8 cellular contexts compared by ENCODE assay signal in genomic region chr2:69643602-69644505, GRCh38. TPM values are rescaled to one million over a fixed set of nuclear protein-coding genes. Genes with fewer than 3 reads are reported as not detected.
DNase-seq lines count a peak whose midpoint lies in the region; ATAC-seq and TF ChIP-seq lines count a peak whose summit lies in the region.

AAK1 (minus strand) TSS chr2:69643739; CDS start chr2:69643040, 699 bp downstream.

- H3K27me3 ChIP-seq in heart right ventricle (no peaks in the 10 kb centered on the region), upper lobe of left lung (no peaks in the 10 kb centered on the region)

- DNase-seq in GM12865 (ENCODE audit: low read depth) = peak; percentile 95
- DNase-seq in NCI-H1694 (lab: John Stamatoyannopoulos, UW) = peak; percentile 76
- peak; percentile 68 to 93 (median 71) for DNase-seq in T-helper 1 cell
- DNase-seq in amniotic epithelial cell (ENCODE audit: low read depth) = peak; percentile 78
- DNase-seq in heart right ventricle = peak; percentile 92
- peak; percentile 96 for DNase-seq in posterior vena cava (ENCODE audit: low spot score)
- peak; percentile 92 to 98 for DNase-seq in upper lobe of left lung

- peaks cover 0 to 60% (median 45%) of the 10 kb centered on the region in 9 donors for H3K4me1 ChIP-seq in heart right ventricle
- peaks cover 32 to 59% (median 41%) of the 10 kb centered on the region in 4 donors for H3K4me1 ChIP-seq in upper lobe of left lung

- no peaks in the 10 kb centered on the region for H3K9me3 ChIP-seq in heart right ventricle
- H3K9me3 ChIP-seq in upper lobe of left lung = no peaks in the 10 kb centered on the region

- TF ChIP-seq EP300 in upper lobe of left lung (IDR thresholded peaks at IDR 0.05) = no peak

- intact Hi-C loops in heart right ventricle (cut with DNase I) = loop anchor here (5.0 to 10.0 kb wide), 8 partner anchors 33 to 82 kb away; no protein-coding TSS in a partner anchor
- intact Hi-C loops in posterior vena cava (cut with DNase I) = no loop called here

- H3K27ac ChIP-seq in heart right ventricle = peak within 1 kb of the TSS; percentile 90 to 99 (median 98)
- H3K27ac ChIP-seq in upper lobe of left lung = peak within 1 kb of the TSS; percentile 96 to 97 (median 96)

- peak; percentile 1 for TF ChIP-seq CTCF in GM12865 (IDR thresholded peaks at IDR 0.05; ENCODE audit: insufficient read depth, low read depth, low read length, missing control alignments)
- peak in 3 of 9 donors; percentile 6 to 40 (median 25) for TF ChIP-seq CTCF in heart right ventricle (IDR thresholded peaks at IDR 0.05)
- peak in 1 of 6 experiments; percentile 40 for TF ChIP-seq CTCF in upper lobe of left lung (IDR thresholded peaks at IDR 0.05)

- no peaks in the 10 kb centered on the region for H3K36me3 ChIP-seq in heart right ventricle
- no peaks in the 10 kb centered on the region for H3K36me3 ChIP-seq in upper lobe of left lung

- ATAC-seq in HG02840 (IDR thresholded peaks at IDR 0.05; ENCODE audit: low FRiP score, unreplicated experiment) (peak; percentile 41), heart right ventricle (peak; percentile 91 to 96 (median 94)), upper lobe of left lung (ENCODE audit: low FRiP score in 2 of 2) (peak; percentile 95 to 97)

- WGBS in heart right ventricle, 2 donors = 0% methylated on average over 72 to 81 of the region's 81 CpGs
- WGBS in upper lobe of left lung, 2 donors = 1% methylated on average over 20 to 50 of the region's 81 CpGs

- peak in 3 of 4 donors; percentile 44 to 93 (median 62) for TF ChIP-seq POLR2A in upper lobe of left lung (IDR thresholded peaks at IDR 0.05)

- peak within 1 kb of the TSS; percentile 71 for H3K4me3 ChIP-seq in GM12865 (ENCODE audit: low read depth, low read length)
- peak within 1 kb of the TSS; percentile 77 to 99 (median 92) for H3K4me3 ChIP-seq in heart right ventricle
- H3K4me3 ChIP-seq in upper lobe of left lung = peak within 1 kb of the TSS; percentile 85 to 96 (median 90)

RNA-seq across cellular contexts. Expression of gene AAK1, which starts in this region (rescaled TPM):
- 100 to 1,000 TPM in 7 of 10 donors, 10 to 100 TPM in 3; 70.2 to 148 (median 125) TPM for total RNA-seq in heart right ventricle
- polyA plus RNA-seq in heart right ventricle = 10 to 100 TPM; 10.1 to 34.2 TPM
- 10 to 100 TPM; 63.0 to 67.0 TPM for total RNA-seq in posterior vena cava
- 100 to 1,000 TPM in 1 of 6 donors, 10 to 100 TPM in 5; 45.1 to 105 (median 58.8) TPM for total RNA-seq in upper lobe of left lung

Comparison
In these comparisons a context has a peak if more than half of its experiments do, and no peak if none do; other contexts are left out.
1. Peak in every context shown above with its lines: DNase-seq, ATAC-seq, H3K4me3 ChIP-seq and H3K27ac ChIP-seq.
2. ATAC-seq: peak in every context shown above with its lines; median percentile 96 in upper lobe of left lung; 94 in heart right ventricle; 41 in HG02840.
3. intact Hi-C loops: an anchor here in heart right ventricle (5.0 to 10.0 kb wide); none called in posterior vena cava.